35 cellular contexts compared by ENCODE assay signal in genomic region chr4:24411299-24411698, GRCh38.
"Had no signal": no experiment of that assay in that cellular context is flagged by ENCODE, and none has a peak within 500 bp of the region (broad histone marks: within the 10 kb centered on the region; RNA-seq: fewer than 3 reads in every experiment).

No MANE protein-coding gene starts in this region.

- DNase-seq: Karpas-422, Kasumi-1, MG63, MM.1S, MV-4-11, NCI-H1048, NCI-H1092, NCI-H1092 treated with DMSO at 0.1 percent for 48 hours, NCI-H1105, NCI-H1105 treated with DMSO at 0.1 percent for 48 hours, NCI-H1417, NCI-H1417 treated with DMSO at 0.1 percent for 48 hours, NCI-H1436, NCI-H1436 treated with DMSO at 0.1 percent for 48 hours, NCI-H146, NCI-H1694, NCI-H1694 treated with DMSO at 0.1 percent for 48 hours, NCI-H187, NCI-H187 treated with DMSO at 0.1 percent for 48 hours, NCI-H1930, NCI-H2029, NCI-H2029 treated with DMSO at 0.1 percent for 48 hours, NCI-H2081, NCI-H2081 treated with DMSO at 0.1 percent for 48 hours, NCI-H2107, NCI-H2171, NCI-H2171 treated with DMSO at 0.1 percent for 48 hours, NCI-H2227 treated with DMSO at 0.1 percent for 48 hours, NCI-H226, NCI-H345, NCI-H446, NCI-H446 treated with DMSO at 0.1 percent for 48 hours, NCI-H510A, NCI-H510A treated with DMSO at 0.1 percent for 48 hours had no signal

- H3K36me3 ChIP-seq: MG63 had no signal

- H3K4me2 ChIP-seq: KMS-11 had no signal

- H3K9me3 ChIP-seq: MG63 had no signal

- H3K27ac ChIP-seq: KMS-11 had no signal

- H3K4me3 ChIP-seq: MG63 had no signal

- H3K27me3 ChIP-seq: MG63 had no signal

- H3K9ac ChIP-seq: KMS-11 had no signal
